Comparison of ENCODE assay signal across 8 cellular contexts in the genomic region with DNA sequence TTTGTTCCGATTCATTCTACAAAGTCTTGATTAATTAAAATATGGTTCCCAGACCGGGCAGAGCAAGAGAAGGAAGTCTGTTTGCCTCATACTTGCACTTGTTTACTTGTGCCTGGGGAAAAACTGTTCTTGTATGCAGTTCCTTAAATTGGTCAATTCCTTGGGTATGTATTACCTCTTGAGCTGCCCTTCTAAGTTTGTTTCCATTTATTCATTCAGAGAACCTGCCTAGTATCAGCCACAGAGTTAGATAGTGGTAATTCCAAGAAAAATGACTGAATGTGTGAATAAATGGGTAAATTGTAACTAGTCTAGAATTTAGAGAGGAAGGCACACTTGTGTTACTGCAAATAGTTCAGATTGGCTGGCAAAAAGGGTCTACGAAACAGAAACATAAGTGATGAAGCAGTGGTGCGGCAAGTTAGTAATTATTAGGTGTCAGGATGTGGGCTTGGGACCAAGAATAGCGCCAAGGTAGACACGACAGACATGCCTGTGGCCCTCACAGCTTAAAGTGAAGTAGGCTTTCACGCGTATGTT. TPM values are rescaled to one million over a fixed set of nuclear protein-coding genes. Genes with fewer than 3 reads are reported as not detected.
DNase-seq lines count a peak whose midpoint lies in the region; ATAC-seq and TF ChIP-seq lines count a peak whose summit lies in the region.

No MANE protein-coding gene starts in this region.

- CTCF ChIA-PET in activated CD4-positive, alpha-beta memory T cell treated with anti-CD3 and anti-CD28 coated beads for 36 hours (lab: Charles Lee): interaction anchor here (1.2 kb wide), 1 partner anchor 361 kb away, joined by 3 read pairs; no protein-coding TSS in a partner anchor

- peak in 1 of 3 donors; percentile 75 for DNase-seq in CD4-positive, CD25-positive, alpha-beta regulatory T cell
- DNase-seq in activated CD4-positive, alpha-beta memory T cell treated with anti-CD3 and anti-CD28 coated beads for 36 hours: peak; percentile 63
- DNase-seq in left ventricle myocardium inferior (no peak), CD1c-positive myeloid dendritic cell (ENCODE audit: extremely low spot score) (no peak), COR-L47 (lab: John Stamatoyannopoulos, UW) (no peak)
- peak; percentile 23 to 26 for DNase-seq in stimulated activated CD4-positive, alpha-beta T cell treated with anti-CD3 and anti-CD28 coated beads, Interleukin-2, amount 100 ng/mL, for 24 hours

- H3K4me1 Mint-ChIP-seq in CD4-positive, CD25-positive, alpha-beta regulatory T cell: peaks cover 13 to 23% (median 19%) of the 10 kb centered on the region in 4 donors
- peaks cover 31% of the 10 kb centered on the region for H3K4me1 Mint-ChIP-seq in activated CD4-positive, alpha-beta memory T cell treated with anti-CD3 and anti-CD28 coated beads for 36 hours (ENCODE audit: low read depth)

- peaks cover 56% of the 10 kb centered on the region for H3K27me3 Mint-ChIP-seq in CD4-positive, CD25-positive, alpha-beta regulatory T cell
- peaks cover 45% of the 10 kb centered on the region for H3K27me3 Mint-ChIP-seq in activated CD4-positive, alpha-beta memory T cell treated with anti-CD3 and anti-CD28 coated beads for 36 hours

- intact Hi-C loops in activated CD4-positive, alpha-beta memory T cell treated with anti-CD3 and anti-CD28 coated beads for 36 hours (cut with micrococcal nuclease): loop anchor here (1.0 to 5.0 kb wide), 13 partner anchors 48 to 1172 kb away; partner anchors contain the start of genes C6orf52, PAK1IP1, SMIM13 and SYCP2L
- intact Hi-C loops in left ventricle myocardium inferior (cut with micrococcal nuclease): no loop called here

- H3K27me3 ChIP-seq in CD4-positive, CD25-positive, alpha-beta regulatory T cell (ENCODE audit: control insufficient read depth, insufficient read depth, low read length): peaks cover 25% of the 10 kb centered on the region
- no peaks in the 10 kb centered on the region for H3K27me3 ChIP-seq in left ventricle myocardium inferior (ENCODE audit: low read depth)

- H3K9me3 ChIP-seq in CD4-positive, CD25-positive, alpha-beta regulatory T cell (ENCODE audit: control insufficient read depth in 2 of 2, low read length in 2 of 2): no peaks in the 10 kb centered on the region
- no peaks in the 10 kb centered on the region for H3K9me3 ChIP-seq in left ventricle myocardium inferior (replicated peaks)

- no peaks in the 10 kb centered on the region for H3K36me3 Mint-ChIP-seq in CD4-positive, CD25-positive, alpha-beta regulatory T cell
- peaks cover 7% of the 10 kb centered on the region for H3K36me3 Mint-ChIP-seq in activated CD4-positive, alpha-beta memory T cell treated with anti-CD3 and anti-CD28 coated beads for 36 hours

- ATAC-seq in CD4-positive, CD25-positive, alpha-beta regulatory T cell (ENCODE audit: low read depth in 2 of 2): peak; percentile 10 to 16
- peak; percentile 68 for ATAC-seq in GM19351 (IDR thresholded peaks at IDR 0.05; ENCODE audit: unreplicated experiment)
- ATAC-seq in HG03342 (IDR thresholded peaks at IDR 0.05; ENCODE audit: unreplicated experiment): peak; percentile 67

- H3K27ac Mint-ChIP-seq in CD4-positive, CD25-positive, alpha-beta regulatory T cell: peak overlapping the region in 2 of 3 donors; percentile 38 to 53
- H3K27ac Mint-ChIP-seq in activated CD4-positive, alpha-beta memory T cell treated with anti-CD3 and anti-CD28 coated beads for 36 hours: peak overlapping the region; percentile 98

- H3K4me3 ChIP-seq in CD4-positive, CD25-positive, alpha-beta regulatory T cell (ENCODE audit: low read depth, low read length): peak overlapping the region; percentile 87
- peak overlapping the region; percentile 76 for H3K4me3 ChIP-seq in left ventricle myocardium inferior

- H3K36me3 ChIP-seq in CD4-positive, CD25-positive, alpha-beta regulatory T cell (ENCODE audit: control insufficient read depth, insufficient read depth, low read length): no peaks in the 10 kb centered on the region
- no peaks in the 10 kb centered on the region for H3K36me3 ChIP-seq in left ventricle myocardium inferior

- peaks cover 22% of the 10 kb centered on the region for H3K4me1 ChIP-seq in CD4-positive, CD25-positive, alpha-beta regulatory T cell (ENCODE audit: control insufficient read depth, insufficient read depth, low read length, poor library complexity, severe bottlenecking)
- H3K4me1 ChIP-seq in left ventricle myocardium inferior: peaks cover 21% of the 10 kb centered on the region

- H3K9me3 Mint-ChIP-seq in CD4-positive, CD25-positive, alpha-beta regulatory T cell: peaks cover 0 to 4% (median 0%) of the 10 kb centered on the region in 7 donors
- peaks cover 8% of the 10 kb centered on the region for H3K9me3 Mint-ChIP-seq in activated CD4-positive, alpha-beta memory T cell treated with anti-CD3 and anti-CD28 coated beads for 36 hours

- peak overlapping the region; percentile 66 to 87 (median 80) for H3K4me3 Mint-ChIP-seq in CD4-positive, CD25-positive, alpha-beta regulatory T cell
- H3K4me3 Mint-ChIP-seq in activated CD4-positive, alpha-beta memory T cell treated with anti-CD3 and anti-CD28 coated beads for 36 hours: peak overlapping the region; percentile 73

- POLR2A ChIA-PET in activated CD4-positive, alpha-beta memory T cell treated with anti-CD3 and anti-CD28 coated beads for 36 hours (lab: Charles Lee): interaction anchor here (0.7 to 1.0 kb wide), 3 partner anchors 91 to 257 kb away, joined by 3 to 4 read pairs (median 4); partner anchors contain the start of genes C6orf52, PAK1IP1 and TMEM14B

- H3K27ac ChIP-seq in CD4-positive, CD25-positive, alpha-beta regulatory T cell (ENCODE audit: insufficient read depth, low read length, poor library complexity, severe bottlenecking): no peak overlapping the region
- no peak overlapping the region for H3K27ac ChIP-seq in left ventricle myocardium inferior (replicated peaks)

- TF ChIP-seq CTCF in left ventricle myocardium inferior (IDR thresholded peaks at IDR 0.05; ENCODE audit: borderline replicate concordance): no peak

RNA-seq across cellular contexts. Expression of gene MAK, which starts 0.5 kb away (rescaled TPM):
- 0.30 TPM for total RNA-seq in CD4-positive, CD25-positive, alpha-beta regulatory T cell
- under 1 TPM in 1 of 4 donors, not detected in 3; 0.12 TPM for polyA plus RNA-seq in CD4-positive, CD25-positive, alpha-beta regulatory T cell
- 1 to 10 TPM in 1 of 2 experiments, under 1 TPM in 1; 0.87 to 1.1 TPM for total RNA-seq in activated CD4-positive, alpha-beta memory T cell treated with anti-CD3 and anti-CD28 coated beads for 36 hours
- 0.14 TPM for total RNA-seq in left ventricle myocardium inferior

RNA-seq across cellular contexts. Expression of gene GCM2, which starts 43.0 kb away (rescaled TPM):
- not detected for total RNA-seq in CD4-positive, CD25-positive, alpha-beta regulatory T cell
- polyA plus RNA-seq in CD4-positive, CD25-positive, alpha-beta regulatory T cell: not detected
- not detected for total RNA-seq in activated CD4-positive, alpha-beta memory T cell treated with anti-CD3 and anti-CD28 coated beads for 36 hours
- total RNA-seq in left ventricle myocardium inferior: not detected

RNA-seq across cellular contexts. Expression of gene SYCP2L, which starts 48.0 kb away (rescaled TPM):
- not detected for total RNA-seq in CD4-positive, CD25-positive, alpha-beta regulatory T cell
- not detected for polyA plus RNA-seq in CD4-positive, CD25-positive, alpha-beta regulatory T cell
- under 1 TPM in 1 of 2 experiments, not detected in 1; 0.10 TPM for total RNA-seq in activated CD4-positive, alpha-beta memory T cell treated with anti-CD3 and anti-CD28 coated beads for 36 hours
- total RNA-seq in left ventricle myocardium inferior: 0.33 TPM

Comparison
In these comparisons a context has a peak if more than half of its experiments do, and no peak if none do; other contexts are left out.
1. ATAC-seq: peak in every context shown above with its lines; median percentile 68 in GM19351; 67 in HG03342; 13 in CD4-positive, CD25-positive, alpha-beta regulatory T cell.
2. DNase-seq: peak in activated CD4-positive, alpha-beta memory T cell treated with anti-CD3 and anti-CD28 coated beads for 36 hours (single experiment) and stimulated activated CD4-positive, alpha-beta T cell treated with anti-CD3 and anti-CD28 coated beads, Interleukin-2, amount 100 ng/mL, for 24 hours (2 of 2); none in left ventricle myocardium inferior (single experiment), CD1c-positive myeloid dendritic cell (single experiment) and COR-L47 (single experiment).